27 cellular contexts compared by ENCODE assay signal in genomic region chr7:114575098-114575497, GRCh38.
"Had no signal": no experiment of that assay in that cellular context is flagged by ENCODE, and none has a peak within 500 bp of the region (broad histone marks: within the 10 kb centered on the region; RNA-seq: fewer than 3 reads in every experiment).

No MANE protein-coding gene starts in this region.

- ATAC-seq: activated naive CD8-positive, alpha-beta T cell treated with anti-CD3 and anti-CD28 coated beads, Interleukin-2, amount 50 U/mL, for 24 hours; activated T-cell treated with anti-CD3 and anti-CD28 coated beads, Interleukin-2, amount 50 U/mL, for 4 hours; activated T-helper 17 cell treated with anti-CD3 and anti-CD28 coated beads, Interleukin-2, amount 50 U/mL, for 72 hours; WTC11 had no signal

- H3K4me3 ChIP-seq: adrenal gland, body of pancreas, cardiac muscle cell, colonic mucosa, gastrocnemius medialis, heart left ventricle had no signal

- H3K27ac ChIP-seq: adrenal gland, body of pancreas, cardiac muscle cell, colonic mucosa, gastrocnemius medialis, heart left ventricle, VCaP had no signal

- H3K36me3 ChIP-seq: adrenal gland, cardiac muscle cell, colonic mucosa, gastrocnemius medialis, heart left ventricle had no signal

- H3K27me3 ChIP-seq: adrenal gland, body of pancreas, cardiac muscle cell, colonic mucosa, gastrocnemius medialis, heart left ventricle had no signal

- H3K9me3 ChIP-seq: adrenal gland, body of pancreas, colonic mucosa, gastrocnemius medialis, heart left ventricle had no signal

- H3K4me1 ChIP-seq: adrenal gland, colonic mucosa, heart left ventricle had no signal

- DNase-seq: activated CD4-positive, alpha-beta memory T cell treated with anti-CD3 and anti-CD28 coated beads, Interleukin-2, amount 10 ng/mL, durations not matched to agents 7 days and 5 days; activated CD4-positive, alpha-beta T cell treated with anti-CD3 and anti-CD28 coated beads for 1 hour; activated CD4-positive, alpha-beta T cell treated with anti-CD3 and anti-CD28 coated beads for 4 hours; activated CD4-positive, alpha-beta T cell treated with anti-CD3 and anti-CD28 coated beads, Interleukin-2, amount 10 ng/mL, durations not matched to agents 7 days and 5 days; activated CD4-positive, alpha-beta T cell treated with anti-CD3 and anti-CD28 coated beads, Interleukin-2, amount 50 U/mL, for 4 hours; activated CD8-positive, alpha-beta memory T cell treated with anti-CD3 and anti-CD28 coated beads, Interleukin-2, amount 50 U/mL, for 48 hours; activated effector memory CD4-positive, alpha-beta T cell treated with Interleukin-2 at 50 U/mL for 16 hours; activated naive CD4-positive, alpha-beta T cell treated with anti-CD3 and anti-CD28 coated beads for 36 hours; activated naive CD8-positive, alpha-beta T cell treated with anti-CD3 and anti-CD28 coated beads for 36 hours; activated naive CD8-positive, alpha-beta T cell treated with anti-CD3 and anti-CD28 coated beads, Interleukin-2, amount 50 U/mL, for 24 hours; activated T-cell treated with anti-CD3 and anti-CD28 coated beads, Interleukin-2, amount 50 U/mL, for 4 hours; adrenal gland; amygdala; aorta; central memory CD4-positive, alpha-beta T cell; cerebellar nuclear complex; colonic mucosa; effector CD8-positive, alpha-beta T cell; gastrocnemius medialis; glutamatergic neuron; heart left ventricle; T-helper 2 cell had no signal
